ENCODE assay signal across 8 cellular contexts in the genomic region with DNA sequence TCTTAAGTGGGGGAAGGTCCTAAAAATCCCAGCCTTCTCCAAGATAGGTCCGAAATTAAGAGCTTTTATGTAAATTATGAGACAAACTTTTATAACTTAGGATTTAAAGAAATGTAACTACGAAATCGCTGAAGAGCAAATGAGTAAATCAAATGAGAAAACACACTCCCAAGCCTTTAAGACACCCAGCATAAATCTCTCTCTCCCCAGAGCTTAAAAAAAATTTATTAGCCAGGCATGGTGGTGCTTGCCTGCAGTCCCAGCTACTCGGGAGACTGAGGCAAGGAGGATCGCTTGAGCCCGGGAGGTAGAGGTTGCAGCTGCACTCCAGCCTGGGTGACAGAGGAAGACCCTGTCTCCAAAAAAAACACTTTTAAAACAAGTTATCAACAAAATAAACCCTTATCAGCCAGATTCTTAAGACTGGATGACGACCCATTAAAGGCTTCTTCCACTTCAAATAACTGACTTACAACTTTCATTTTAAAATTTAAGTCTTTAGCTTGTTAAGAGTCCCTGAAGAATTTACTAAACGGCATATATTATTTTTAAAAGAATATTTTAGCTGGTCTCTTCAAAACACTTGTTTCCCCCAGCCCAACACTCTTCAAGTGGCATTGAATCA.
A peak's percentile ranks its signal among the peaks of the same experiment; 100 is the strongest.
DNase-seq lines count a peak whose midpoint lies in the region; ATAC-seq lines count a peak whose summit lies in the region.

No MANE protein-coding gene starts in this region.

- peaks cover 8% of the 10 kb centered on the region; the same call in 1 of the 2 replicates for H3K4me1 ChIP-seq in iPS-20b (ENCODE audit: insufficient read depth, low read length)

- no peaks in the 10 kb centered on the region for H3K27me3 ChIP-seq in iPS-20b (ENCODE audit: insufficient read depth, low read length)

- peak overlapping the region; percentile 91 for H3K4me3 Mint-ChIP-seq in stimulated activated memory B cell treated with anti-CD40 and anti-IgM and Interleukin-4, amounts not matched to agents 10 μg/mL and 1 μg/mL and 100 μg/mL, for 72 hours

- peak overlapping the region; percentile 94 for H3K27ac Mint-ChIP-seq in stimulated activated memory B cell treated with anti-CD40 and anti-IgM and Interleukin-4, amounts not matched to agents 10 μg/mL and 1 μg/mL and 100 μg/mL, for 72 hours

- ATAC-seq in stimulated activated memory B cell treated with anti-CD40 and anti-IgM and Interleukin-4, amounts not matched to agents 10 μg/mL and 1 μg/mL and 100 μg/mL, for 72 hours = no peak
- ATAC-seq in HG02610 (IDR thresholded peaks at IDR 0.05; ENCODE audit: unreplicated experiment) (no peak), GM18867 (IDR thresholded peaks at IDR 0.05; ENCODE audit: unreplicated experiment) (no peak)

- H3K4me1 Mint-ChIP-seq in stimulated activated memory B cell treated with anti-CD40 and anti-IgM and Interleukin-4, amounts not matched to agents 10 μg/mL and 1 μg/mL and 100 μg/mL, for 72 hours = peaks cover 60% of the 10 kb centered on the region

- H3K36me3 Mint-ChIP-seq in stimulated activated memory B cell treated with anti-CD40 and anti-IgM and Interleukin-4, amounts not matched to agents 10 μg/mL and 1 μg/mL and 100 μg/mL, for 72 hours = peaks cover 36% of the 10 kb centered on the region

- no peaks in the 10 kb centered on the region for H3K9me3 ChIP-seq in iPS-20b (ENCODE audit: insufficient read depth, low read depth, low read length)

- peak overlapping the region; percentile 98 for H3K4me3 ChIP-seq in iPS-20b (ENCODE audit: low read length)

- peak overlapping the region; percentile 48; the same call in 1 of the 2 replicates for H3K9ac ChIP-seq in iPS-20b (ENCODE audit: low read depth, low read length)

- H3K9me3 Mint-ChIP-seq in stimulated activated memory B cell treated with anti-CD40 and anti-IgM and Interleukin-4, amounts not matched to agents 10 μg/mL and 1 μg/mL and 100 μg/mL, for 72 hours = no peaks in the 10 kb centered on the region

- H3K27ac ChIP-seq in iPS-20b (ENCODE audit: low read length) = no peak overlapping the region

- peaks cover 44% of the 10 kb centered on the region for H3K36me3 ChIP-seq in iPS-20b (ENCODE audit: insufficient read depth, low read depth, low read length)

- no peaks in the 10 kb centered on the region for H3K27me3 Mint-ChIP-seq in stimulated activated memory B cell treated with anti-CD40 and anti-IgM and Interleukin-4, amounts not matched to agents 10 μg/mL and 1 μg/mL and 100 μg/mL, for 72 hours

- DNase-seq in NCI-H2107 treated with DMSO at 0.1 percent for 48 hours (lab: John Stamatoyannopoulos, UW; ENCODE audit: unreplicated experiment) (peak; percentile 19), NCI-H2107 (lab: John Stamatoyannopoulos, UW) (no peak), midbrain (lab: John Stamatoyannopoulos, UW) (no peak)
- DNase-seq in activated T-cell treated with anti-CD3 and anti-CD28 coated beads, Interleukin-2, amount 50 U/mL, for 48 hours = peak; percentile 28 to 34

Comparison
In these comparisons a context has a peak if more than half of its experiments do, and no peak if none do; other contexts are left out.
1. DNase-seq: peak in NCI-H2107 treated with DMSO at 0.1 percent for 48 hours (single experiment) and activated T-cell treated with anti-CD3 and anti-CD28 coated beads, Interleukin-2, amount 50 U/mL, for 48 hours (2 of 2); none in NCI-H2107 (single experiment) and midbrain (single experiment).